Comparison of ENCODE assay signal across 1 cellular context in the genomic region with DNA sequence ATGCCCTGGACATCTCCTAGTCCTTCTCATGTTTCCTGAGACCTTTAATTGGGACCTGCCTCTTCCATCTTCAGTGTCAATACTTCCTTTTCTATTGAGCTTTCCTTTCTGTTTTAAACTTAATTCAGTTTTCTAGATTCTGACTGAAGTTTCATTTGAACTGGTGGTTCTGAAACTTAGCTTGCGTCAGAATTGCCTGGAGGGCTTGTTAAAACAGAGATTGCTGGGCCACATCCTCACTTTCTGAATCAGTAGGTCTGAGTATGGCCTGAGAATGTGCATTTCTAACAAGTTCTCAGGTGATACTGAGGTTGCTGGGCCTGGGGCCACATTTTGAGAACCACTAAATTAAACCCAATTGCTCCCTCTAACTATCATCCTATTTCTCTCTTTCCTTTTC.
TF ChIP-seq lines count a peak whose summit lies in the region.

No MANE protein-coding gene starts in this region.

TF ChIP-seq in GM12878, 131 proteins besides CTCF, POLR2A, EP300 and RAD21:
- TF ChIP-seq, protein P1, sequence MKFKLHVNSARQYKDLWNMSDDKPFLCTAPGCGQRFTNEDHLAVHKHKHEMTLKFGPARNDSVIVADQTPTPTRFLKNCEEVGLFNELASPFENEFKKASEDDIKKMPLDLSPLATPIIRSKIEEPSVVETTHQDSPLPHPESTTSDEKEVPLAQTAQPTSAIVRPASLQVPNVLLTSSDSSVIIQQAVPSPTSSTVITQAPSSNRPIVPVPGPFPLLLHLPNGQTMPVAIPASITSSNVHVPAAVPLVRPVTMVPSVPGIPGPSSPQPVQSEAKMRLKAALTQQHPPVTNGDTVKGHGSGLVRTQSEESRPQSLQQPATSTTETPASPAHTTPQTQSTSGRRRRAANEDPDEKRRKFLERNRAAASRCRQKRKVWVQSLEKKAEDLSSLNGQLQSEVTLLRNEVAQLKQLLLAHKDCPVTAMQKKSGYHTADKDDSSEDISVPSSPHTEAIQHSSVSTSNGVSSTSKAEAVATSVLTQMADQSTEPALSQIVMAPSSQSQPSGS (IDR thresholded peaks at IDR 0.05; ENCODE audit: low read length), result no peak
- TF ChIP-seq GATAD2B (conservative IDR thresholded peaks at IDR 0.05; ENCODE audit: low read depth) (no peak), GABPA (IDR thresholded peaks at IDR 0.05; ENCODE audit: low read depth) (no peak), DPF2 (IDR thresholded peaks at IDR 0.05) (no peak), MYC (IDR thresholded peaks at IDR 0.05; ENCODE audit: insufficient read depth, insufficient read length, insufficient replicate concordance, low read length, severe bottlenecking) (no peak), WRNIP1 (IDR thresholded peaks at IDR 0.05; ENCODE audit: borderline replicate concordance, low read depth, low read length) (no peak), FOXM1 (IDR thresholded peaks at IDR 0.05; ENCODE audit: low read depth, low read length) (no peak), MEF2B (IDR thresholded peaks at IDR 0.05; ENCODE audit: partially characterized antibody, poor library complexity, severe bottlenecking) (no peak), KLF5 (IDR thresholded peaks at IDR 0.05; ENCODE audit: partially characterized antibody) (no peak), CBX5 (IDR thresholded peaks at IDR 0.05; ENCODE audit: low read depth) (no peak), NFYA (IDR thresholded peaks at IDR 0.05; ENCODE audit: borderline replicate concordance, low read depth, low read length) (no peak), NFXL1 (IDR thresholded peaks at IDR 0.05; ENCODE audit: borderline replicate concordance) (no peak), RCOR1 (conservative IDR thresholded peaks at IDR 0.05; ENCODE audit: low read depth, low read length) (no peak), POLR2AphosphoS2 (IDR thresholded peaks at IDR 0.05; ENCODE audit: low read depth, low read length) (no peak)
- TF ChIP-seq, protein P2, sequence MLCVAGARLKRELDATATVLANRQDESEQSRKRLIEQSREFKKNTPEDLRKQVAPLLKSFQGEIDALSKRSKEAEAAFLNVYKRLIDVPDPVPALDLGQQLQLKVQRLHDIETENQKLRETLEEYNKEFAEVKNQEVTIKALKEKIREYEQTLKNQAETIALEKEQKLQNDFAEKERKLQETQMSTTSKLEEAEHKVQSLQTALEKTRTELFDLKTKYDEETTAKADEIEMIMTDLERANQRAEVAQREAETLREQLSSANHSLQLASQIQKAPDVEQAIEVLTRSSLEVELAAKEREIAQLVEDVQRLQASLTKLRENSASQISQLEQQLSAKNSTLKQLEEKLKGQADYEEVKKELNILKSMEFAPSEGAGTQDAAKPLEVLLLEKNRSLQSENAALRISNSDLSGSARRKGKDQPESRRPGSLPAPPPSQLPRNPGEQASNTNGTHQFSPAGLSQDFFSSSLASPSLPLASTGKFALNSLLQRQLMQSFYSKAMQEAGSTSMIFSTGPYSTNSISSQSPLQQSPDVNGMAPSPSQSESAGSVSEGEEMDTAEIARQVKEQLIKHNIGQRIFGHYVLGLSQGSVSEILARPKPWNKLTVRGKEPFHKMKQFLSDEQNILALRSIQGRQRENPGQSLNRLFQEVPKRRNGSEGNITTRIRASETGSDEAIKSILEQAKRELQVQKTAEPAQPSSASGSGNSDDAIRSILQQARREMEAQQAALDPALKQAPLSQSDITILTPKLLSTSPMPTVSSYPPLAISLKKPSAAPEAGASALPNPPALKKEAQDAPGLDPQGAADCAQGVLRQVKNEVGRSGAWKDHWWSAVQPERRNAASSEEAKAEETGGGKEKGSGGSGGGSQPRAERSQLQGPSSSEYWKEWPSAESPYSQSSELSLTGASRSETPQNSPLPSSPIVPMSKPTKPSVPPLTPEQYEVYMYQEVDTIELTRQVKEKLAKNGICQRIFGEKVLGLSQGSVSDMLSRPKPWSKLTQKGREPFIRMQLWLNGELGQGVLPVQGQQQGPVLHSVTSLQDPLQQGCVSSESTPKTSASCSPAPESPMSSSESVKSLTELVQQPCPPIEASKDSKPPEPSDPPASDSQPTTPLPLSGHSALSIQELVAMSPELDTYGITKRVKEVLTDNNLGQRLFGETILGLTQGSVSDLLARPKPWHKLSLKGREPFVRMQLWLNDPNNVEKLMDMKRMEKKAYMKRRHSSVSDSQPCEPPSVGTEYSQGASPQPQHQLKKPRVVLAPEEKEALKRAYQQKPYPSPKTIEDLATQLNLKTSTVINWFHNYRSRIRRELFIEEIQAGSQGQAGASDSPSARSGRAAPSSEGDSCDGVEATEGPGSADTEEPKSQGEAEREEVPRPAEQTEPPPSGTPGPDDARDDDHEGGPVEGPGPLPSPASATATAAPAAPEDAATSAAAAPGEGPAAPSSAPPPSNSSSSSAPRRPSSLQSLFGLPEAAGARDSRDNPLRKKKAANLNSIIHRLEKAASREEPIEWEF (IDR thresholded peaks at IDR 0.05; ENCODE audit: insufficient replicate concordance, low read depth, low read length), result no peak
